26 cellular contexts compared by ENCODE assay signal in the genomic region with DNA sequence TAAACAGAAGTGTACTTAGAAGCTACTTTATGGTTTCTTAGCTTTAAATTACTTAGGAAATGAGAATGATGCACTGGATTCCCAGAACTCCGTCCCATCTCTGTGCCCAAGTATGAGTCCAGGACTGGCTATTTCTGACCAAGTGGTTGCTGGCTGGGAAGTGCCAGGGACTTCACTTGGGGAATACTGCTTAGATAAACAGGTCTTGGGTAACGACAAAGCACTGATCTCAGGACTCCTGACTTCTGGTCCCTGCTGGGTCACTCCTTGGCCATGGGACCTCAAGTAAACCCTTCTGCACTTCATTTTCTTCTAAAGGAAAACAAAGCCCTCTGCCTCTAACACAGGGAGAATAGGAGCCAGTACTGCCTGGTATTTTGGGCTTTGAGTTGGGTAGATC. TPM values are rescaled to one million over a fixed set of nuclear protein-coding genes. Genes with fewer than 3 reads are reported as not detected.
DNase-seq lines count a peak whose midpoint lies in the region; ATAC-seq, FAIRE-seq and TF ChIP-seq lines count a peak whose summit lies in the region.
"Had no signal": no experiment of that assay in that cellular context is flagged by ENCODE, and none has a peak within 500 bp of the region (broad histone marks: within the 10 kb centered on the region; RNA-seq: fewer than 3 reads in every experiment).

No MANE protein-coding gene starts in this region.

- POLR2A ChIA-PET in PC-9 (lab: Charles Lee; ENCODE audit: unreplicated experiment) (interaction anchor here (0.6 kb wide), 1 partner anchor 27 kb away, joined by 6 read pairs; no protein-coding TSS in a partner anchor), HepG2 (lab: Yijun Ruan, JAX) (no interaction called here)

- TF ChIP-seq CTCF in PC-9 (conservative IDR thresholded peaks at IDR 0.05) (no peak), coronary artery (IDR thresholded peaks at IDR 0.05) (no peak), tibial artery (IDR thresholded peaks at IDR 0.05) (no peak), HepG2 (CRISPR knock-in tag; IDR thresholded peaks at IDR 0.05) (no peak)

- H3K9me3 ChIP-seq in PC-9 (ENCODE audit: insufficient read depth, low read depth) = no peaks in the 10 kb centered on the region
- H3K9me3 ChIP-seq in tibial artery = no peaks in the 10 kb centered on the region
- no peaks in the 10 kb centered on the region for H3K9me3 ChIP-seq in HepG2 (ENCODE audit: low read length)
- H3K9me3 ChIP-seq: A549; BE2C; BLaER1 treated with 17β-estradiol and CSF1 and Interleukin-3, amounts not matched to agents 10 nM and 100 nM had no signal

- H3K27ac ChIP-seq in PC-9 (no peak overlapping the region), coronary artery (peak overlapping the region; percentile 1 to 40), tibial artery (peak overlapping the region; percentile 46 to 65), HepG2 (ENCODE audit: extremely low read length, insufficient read depth, low read length) (no peak overlapping the region)
- H3K27ac ChIP-seq: A549; BLaER1 treated with 17β-estradiol and CSF1 and Interleukin-3, amounts not matched to agents 10 nM and 100 nM had no signal

- H3K4me3 ChIP-seq in PC-9 = no peak overlapping the region
- no peak overlapping the region for H3K4me3 ChIP-seq in coronary artery
- no peak overlapping the region for H3K4me3 ChIP-seq in tibial artery
- H3K4me3 ChIP-seq in HepG2 (replicated peaks in 1 of 3; ENCODE audit: insufficient read depth in 1 of 3, low read depth in 2 of 3, low read length in 3 of 3) = no peak overlapping the region
- H3K4me3 ChIP-seq: A549; BLaER1 treated with 17β-estradiol and CSF1 and Interleukin-3, amounts not matched to agents 10 nM and 100 nM; GM12878; GM23338 had no signal

- no peak for TF ChIP-seq POLR2A in HepG2 (IDR thresholded peaks at IDR 0.05; ENCODE audit: insufficient read depth in 1 of 2, low read depth in 2 of 2, low read length in 2 of 2)

- H2AFZ ChIP-seq in PC-9 = no peak overlapping the region
- H2AFZ ChIP-seq in HepG2 (ENCODE audit: low read length) = no peak overlapping the region
- H2AFZ ChIP-seq: GM23338 had no signal

- no peaks in the 10 kb centered on the region for H3K9me3 Mint-ChIP-seq in activated T-cell treated with anti-CD3 and anti-CD28 coated beads, Interleukin-2, amount 50 U/mL, for 4 hours
- H3K9me3 Mint-ChIP-seq: CD4-positive, alpha-beta T cell; CD8-positive, alpha-beta memory T cell; GM23338; H9 had no signal

- DNase-seq in PC-9 (no peak), coronary artery (ENCODE audit: low spot score) (no peak), sciatic nerve (ENCODE audit: low spot score) (no peak), tibial artery (peak; percentile 72 to 83), HepG2 (ENCODE audit: low spot score) (no peak)
- DNase-seq in activated T-cell treated with anti-CD3 and anti-CD28 coated beads, Interleukin-2, amount 50 U/mL, for 4 hours = no peak
- DNase-seq: 8988T; ACHN; AML-193; BE2C; CD4-positive, alpha-beta T cell; CD8-positive, alpha-beta memory T cell; DMS 273 treated with DMSO at 0.1 percent for 48 hours; EL; GDM1; H9 had no signal

- intact Hi-C loops in PC-9 (cut with micrococcal nuclease; ENCODE audit: unreplicated experiment) (loop anchor here (2.0 kb wide), 2 partner anchors 15 to 27 kb away; no protein-coding TSS in a partner anchor), sciatic nerve (cut with DNase I) (no loop called here), tibial artery (cut with DNase I; ENCODE audit: low total_unique reads) (loop anchor here (10.0 kb wide), 1 partner anchor 845 kb away; no protein-coding TSS in a partner anchor), HepG2 (cut with micrococcal nuclease; ENCODE audit: unreplicated experiment) (no loop called here)

- H3K4me1 Mint-ChIP-seq in activated T-cell treated with anti-CD3 and anti-CD28 coated beads, Interleukin-2, amount 50 U/mL, for 4 hours (ENCODE audit: low read depth) = no peaks in the 10 kb centered on the region
- H3K4me1 Mint-ChIP-seq: CD8-positive, alpha-beta memory T cell had no signal

- FAIRE-seq in HepG2 (lab: Jason Lieb, UNC) = no peak
- FAIRE-seq: A549, D721Med, GM12878, GM19239 had no signal

- H3K36me3 ChIP-seq in PC-9 (ENCODE audit: low read depth) = no peaks in the 10 kb centered on the region
- H3K36me3 ChIP-seq in tibial artery = no peaks in the 10 kb centered on the region
- no peaks in the 10 kb centered on the region for H3K36me3 ChIP-seq in HepG2 (replicated peaks in 1 of 2; ENCODE audit: control insufficient read depth in 1 of 2, insufficient read depth in 2 of 2, low read length in 2 of 2)
- H3K36me3 ChIP-seq: BE2C; BLaER1 treated with 17β-estradiol and CSF1 and Interleukin-3, amounts not matched to agents 10 nM and 100 nM had no signal

- WGBS in HepG2 (ENCODE audit: low lambda C conversion rate) = 100% methylated on average over 1 of the region's 2 CpGs

- TF ChIP-seq EP300 in HepG2 (IDR thresholded peaks at IDR 0.05; ENCODE audit: low read depth in 2 of 2, low read length in 2 of 2) (no peak), HepG2 (CRISPR knock-in tag; IDR thresholded peaks at IDR 0.05; ENCODE audit: borderline replicate concordance) (no peak)

- ATAC-seq in sciatic nerve (peak; percentile 33), HepG2 (no peak), HG02981 (IDR thresholded peaks at IDR 0.05; ENCODE audit: unreplicated experiment) (no peak), GM19467 (IDR thresholded peaks at IDR 0.05; ENCODE audit: unreplicated experiment) (no peak)
- ATAC-seq in activated T-cell treated with anti-CD3 and anti-CD28 coated beads, Interleukin-2, amount 50 U/mL, for 4 hours = no peak
- ATAC-seq: A549, GM12878, GM23338, HCT116 had no signal

- H3K4me2 ChIP-seq in PC-9 (peak overlapping the region; percentile 77; the same call in 1 of the 2 replicates), HepG2 (ENCODE audit: low read depth, low read length) (no peak overlapping the region)
- H3K4me2 ChIP-seq: BLaER1 treated with 17β-estradiol and CSF1 and Interleukin-3, amounts not matched to agents 10 nM and 100 nM; GM23338 had no signal

- H3K27me3 Mint-ChIP-seq in activated T-cell treated with anti-CD3 and anti-CD28 coated beads, Interleukin-2, amount 50 U/mL, for 4 hours (ENCODE audit: low read depth) = peaks cover 8% of the 10 kb centered on the region

- peaks cover 66% of the 10 kb centered on the region for H3K4me1 ChIP-seq in PC-9 (replicated peaks; ENCODE audit: insufficient read depth)
- H3K4me1 ChIP-seq in tibial artery = peaks cover 0 to 85% (median 52%) of the 10 kb centered on the region in 4 donors
- H3K4me1 ChIP-seq in HepG2 (ENCODE audit: insufficient read depth, low read length) = peaks cover 75% of the 10 kb centered on the region
- H3K4me1 ChIP-seq: BE2C had no signal

- no peaks in the 10 kb centered on the region for H3K27me3 ChIP-seq in PC-9 (ENCODE audit: insufficient read depth, low read depth)
- H3K27me3 ChIP-seq in tibial artery = no peaks in the 10 kb centered on the region
- no peaks in the 10 kb centered on the region for H3K27me3 ChIP-seq in HepG2 (ENCODE audit: control insufficient read depth in 1 of 2, insufficient read depth in 2 of 2, low read length in 2 of 2)
- H3K27me3 ChIP-seq: BE2C; BLaER1 treated with 17β-estradiol and CSF1 and Interleukin-3, amounts not matched to agents 10 nM and 100 nM had no signal

- no TSS peak for BruUV-seq in PC-9 (replicated peaks; lab: Mats Ljungman, UMichigan)
- no TSS peak for BruUV-seq in HepG2 (replicated peaks; lab: Mats Ljungman, UMichigan)

- H4K20me1 ChIP-seq in PC-9 (ENCODE audit: insufficient read depth) = peaks cover 8% of the 10 kb centered on the region; the same call in 1 of the 2 replicates
- H4K20me1 ChIP-seq in HepG2 (ENCODE audit: insufficient read depth, low read length) = no peaks in the 10 kb centered on the region
- H4K20me1 ChIP-seq: BLaER1 treated with 17β-estradiol and CSF1 and Interleukin-3, amounts not matched to agents 10 nM and 100 nM had no signal

- TF ChIP-seq RAD21 in HepG2 (CRISPR knock-in tag; IDR thresholded peaks at IDR 0.05) = no peak

- no peaks in the 10 kb centered on the region for H3K9me2 ChIP-seq in PC-9 (ENCODE audit: insufficient read depth)

- in situ Hi-C loops in HepG2 (cut with HindIII; ENCODE audit: extremely low pct_ligation_motif_present, low pct_unique_long_range_greater_than_20kb) = no loop called here

- CTCF ChIA-PET in PC-9 (lab: Charles Lee) = no interaction called here
- CTCF ChIA-PET in HepG2 (lab: Yijun Ruan, JAX; ENCODE audit: low intra/inter-chr PET ratio, low total read pairs) = no interaction called here

- no peaks in the 10 kb centered on the region for H3K36me3 Mint-ChIP-seq in activated T-cell treated with anti-CD3 and anti-CD28 coated beads, Interleukin-2, amount 50 U/mL, for 4 hours (ENCODE audit: insufficient read depth)
- H3K36me3 Mint-ChIP-seq: CD14-positive monocyte; CD8-positive, alpha-beta memory T cell had no signal

- H3K79me2 ChIP-seq in PC-9 (ENCODE audit: low read depth) (peaks cover 87% of the 10 kb centered on the region), HepG2 (ENCODE audit: insufficient read depth, low read length) (peaks cover 32% of the 10 kb centered on the region)

- no peak overlapping the region for H3K9ac ChIP-seq in HepG2 (ENCODE audit: insufficient read depth, low read depth, low read length)
- H3K9ac ChIP-seq: BLaER1 treated with 17β-estradiol and CSF1 and Interleukin-3, amounts not matched to agents 10 nM and 100 nM had no signal

- no peak overlapping the region for H3K4me3 Mint-ChIP-seq in activated T-cell treated with anti-CD3 and anti-CD28 coated beads, Interleukin-2, amount 50 U/mL, for 4 hours
- H3K4me3 Mint-ChIP-seq: CD14-positive monocyte; CD4-positive, alpha-beta T cell; CD8-positive, alpha-beta memory T cell; GM23338; H9 had no signal

- H3F3A ChIP-seq in PC-9 (ENCODE audit: insufficient read depth, low read depth) = peaks cover 48% of the 10 kb centered on the region

RNA-seq across cellular contexts. Expression of a gene that starts 27.9 kb away (rescaled TPM):
- 12.7 and 12.9 TPM in 2 replicates for total RNA-seq in PC-9 (2021)
- 10.5 TPM for total RNA-seq in sciatic nerve
- 1 to 10 TPM; 7.7 to 9.0 (median 8.6) TPM for total RNA-seq in activated T-cell treated with anti-CD3 and anti-CD28 coated beads, Interleukin-2, amount 50 U/mL, for 4 hours
- 5.1 TPM in 2 replicates for total RNA-seq in HepG2 (2016; rRNA removed; fragmentation: Illumina TruSeq; extraction: Trizol)
- total RNA-seq in HepG2 (2016; cell fraction: cytosol; rRNA removed; fragmentation: Illumina TruSeq; extraction: Trizol; ENCODE audit: low read depth) = 3.3 and 3.4 TPM in 2 replicates
- total RNA-seq in HepG2 (2016; cell fraction: insoluble cytoplasmic fraction; rRNA removed; fragmentation: Illumina TruSeq; extraction: Trizol) = 4.1 and 4.8 TPM in 2 replicates
- total RNA-seq in HepG2 (2016; cell fraction: membrane; rRNA removed; fragmentation: Illumina TruSeq; extraction: Trizol) = 2.0 and 2.1 TPM in 2 replicates
- 6.9 and 8.5 TPM in 2 replicates for total RNA-seq in HepG2 (2016; cell fraction: nucleus; rRNA removed; fragmentation: Illumina TruSeq; extraction: Trizol)
- 12.6 and 15.4 TPM in 2 replicates for polyA plus RNA-seq in HepG2 (2011; rRNA removed)
- polyA plus RNA-seq in HepG2 (2011; cell fraction: cytosol; rRNA removed) = 6.3 and 10.5 TPM in 2 replicates
- polyA plus RNA-seq in HepG2 (2011; cell fraction: nucleus; rRNA removed) = 33.6 and 53.2 TPM in 2 replicates
- polyA plus RNA-seq in HepG2 (2012) = 9.3 and 13.3 TPM in 2 replicates
- 0.42 and 0.49 TPM in 2 replicates for polyA plus RNA-seq in HepG2 (2016; cell fraction: cytosol; fragmentation: Illumina TruSeq; extraction: Trizol; ENCODE audit: low read depth)
- polyA plus RNA-seq in HepG2 (2016; cell fraction: insoluble cytoplasmic fraction; fragmentation: Illumina TruSeq; extraction: Trizol; ENCODE audit: low read depth) = 6.6 and 8.1 TPM in 2 replicates
- 1.2 and 1.6 TPM in 2 replicates for polyA plus RNA-seq in HepG2 (2016; cell fraction: membrane; fragmentation: Illumina TruSeq; extraction: Trizol; ENCODE audit: low read depth)
- 14.1 and 15.1 TPM in 2 replicates for polyA plus RNA-seq in HepG2 (2016; cell fraction: nucleus; fragmentation: Illumina TruSeq; extraction: Trizol; ENCODE audit: insufficient read depth, low read depth)
- polyA minus RNA-seq in HepG2 (2011; rRNA and poly(A)+ RNA removed; ENCODE audit: low replicate concordance) = 2.9 and 21.3 TPM in 2 replicates
- 7.5 and 8.7 TPM in 2 replicates for polyA minus RNA-seq in HepG2 (2011; cell fraction: cytosol; rRNA and poly(A)+ RNA removed)
- 12.9 and 21.4 TPM in 2 replicates for polyA minus RNA-seq in HepG2 (2011; cell fraction: nucleus; rRNA and poly(A)+ RNA removed)

Comparison
In these comparisons a context has a peak if more than half of its experiments do, and no peak if none do; other contexts are left out.
1. DNase-seq: peak in tibial artery (2 of 2); none in PC-9 (0 of 2), coronary artery (single experiment), sciatic nerve (single experiment), activated T-cell treated with anti-CD3 and anti-CD28 coated beads, Interleukin-2, amount 50 U/mL, for 4 hours (single experiment) and HepG2 (single experiment).
2. H3K27ac ChIP-seq: peak in coronary artery (2 of 2) and tibial artery (2 of 2); none in PC-9 (single experiment) and HepG2 (single experiment).
3. intact Hi-C loops: an anchor here in PC-9 (2.0 kb wide) and tibial artery (10.0 kb wide); none called in sciatic nerve and HepG2.